Comparison of ENCODE assay signal across 21 cellular contexts in genomic region chr14:105453847-105454246, GRCh38. TPM values are rescaled to one million over a fixed set of nuclear protein-coding genes. Genes with fewer than 3 reads are reported as not detected.
"Had no signal": no experiment of that assay in that cellular context is flagged by ENCODE, and none has a peak within 500 bp of the region (broad histone marks: within the 10 kb centered on the region; RNA-seq: fewer than 3 reads in every experiment).

No MANE protein-coding gene starts in this region.

- H3K27me3 Mint-ChIP-seq: naive thymus-derived CD4-positive, alpha-beta T cell; type B pancreatic cell had no signal

- H3K27ac ChIP-seq: heart left ventricle, lower lobe of right lung, neutrophil, psoas muscle, suprapubic skin, thyroid gland had no signal

- H3K27ac Mint-ChIP-seq: naive thymus-derived CD4-positive, alpha-beta T cell; type B pancreatic cell had no signal

- H3K4me3 Mint-ChIP-seq: naive thymus-derived CD4-positive, alpha-beta T cell; type B pancreatic cell had no signal

- H3K4me3 ChIP-seq: heart left ventricle, lower lobe of right lung, psoas muscle, suprapubic skin, thyroid gland had no signal

- FAIRE-seq: endometrium, frontal cortex, small intestine, urothelium cell line had no signal

- H3K27me3 ChIP-seq: heart left ventricle, neutrophil, suprapubic skin, thyroid gland had no signal

- H3K9me3 Mint-ChIP-seq: naive thymus-derived CD4-positive, alpha-beta T cell; type B pancreatic cell had no signal

- ATAC-seq: esophagus mucosa; heart left ventricle; left lobe of liver; lower lobe of right lung; naive thymus-derived CD4-positive, alpha-beta T cell had no signal

- H3K9me3 ChIP-seq: heart left ventricle, lower lobe of right lung, neutrophil, psoas muscle, suprapubic skin, thyroid gland had no signal

- DNase-seq: effector memory CD4-positive, alpha-beta T cell; hippocampal formation; kidney glomerular epithelial cell; mesenchymal stem cell; midbrain; naive thymus-derived CD4-positive, alpha-beta T cell; small intestine; stimulated activated CD4-positive, alpha-beta T cell treated with anti-CD3 and anti-CD28 coated beads, Interleukin-12 subunit alpha, Interleukin-12 subunit beta, amount 100 ng/mL, for 4 hours; stimulated activated naive CD4-positive, alpha-beta T cell; thyroid gland had no signal

RNA-seq across cellular contexts. Expression of gene CRIP1, which starts 32.8 kb away (rescaled TPM):
- total RNA-seq: frontal cortex had no signal
